ENCODE assay signal across 17 cellular contexts in the genomic region with DNA sequence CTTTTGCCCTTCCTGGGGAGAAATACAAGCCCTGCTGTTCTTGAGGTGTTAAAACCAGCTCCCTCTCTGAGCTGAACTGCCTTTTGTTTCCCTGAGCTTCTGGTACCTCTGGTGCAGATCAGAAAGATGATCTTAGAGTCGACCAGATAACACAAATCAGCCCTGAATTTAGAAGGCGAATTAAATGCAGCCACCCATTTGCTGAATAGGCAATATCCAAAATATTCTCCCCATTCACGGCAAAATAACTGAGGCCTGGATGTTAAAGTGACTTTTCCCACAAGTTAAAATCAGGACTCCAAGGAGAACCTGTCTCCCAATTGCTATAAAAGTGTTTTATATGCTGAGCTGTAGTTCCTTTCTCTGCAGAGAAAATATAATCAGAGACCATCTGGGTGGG. TPM values are rescaled to one million over a fixed set of nuclear protein-coding genes. Genes with fewer than 3 reads are reported as not detected.
DNase-seq lines count a peak whose midpoint lies in the region; ATAC-seq, FAIRE-seq and TF ChIP-seq lines count a peak whose summit lies in the region.
"Had no signal": no experiment of that assay in that cellular context is flagged by ENCODE, and none has a peak within 500 bp of the region (broad histone marks: within the 10 kb centered on the region; RNA-seq: fewer than 3 reads in every experiment).

No MANE protein-coding gene starts in this region.

- DNase-seq in A549 (ENCODE audit: low read depth in 1 of 2, low spot score in 1 of 2) (no peak), activated gamma-delta T cell (lab: John Stamatoyannopoulos, UW) (no peak), COR-L47 (lab: John Stamatoyannopoulos, UW) (no peak)
- DNase-seq: 8988T; ACHN; Calu3; CD4-positive, CD25-positive, alpha-beta regulatory T cell; DMS 273 treated with DMSO at 0.1 percent for 48 hours; GOT3; H9 had no signal

- no peaks in the 10 kb centered on the region for H3K9me3 ChIP-seq in A549
- H3K9me3 ChIP-seq in neural cell (ENCODE audit: low read length): no peaks in the 10 kb centered on the region

- no peaks in the 10 kb centered on the region for H3K36me3 ChIP-seq in neural cell (ENCODE audit: insufficient read depth, low read length)
- H3K36me3 ChIP-seq: BLaER1 treated with 17β-estradiol and CSF1 and Interleukin-3, amounts not matched to agents 10 nM and 100 nM had no signal

- H3K27ac ChIP-seq in A549 (no peak overlapping the region), VCaP (peak overlapping the region; percentile 82; the same call in 1 of the 2 replicates), cingulate gyrus (ENCODE audit: low read depth, low read length) (peak overlapping the region; percentile 49), neural cell (ENCODE audit: low read length) (peak overlapping the region; percentile 93)
- H3K27ac ChIP-seq: BLaER1 treated with 17β-estradiol and CSF1 and Interleukin-3, amounts not matched to agents 10 nM and 100 nM had no signal

- no peak for FAIRE-seq in A549 (lab: Jason Lieb, UNC)
- FAIRE-seq: GM12878, GM18507 had no signal

- TF ChIP-seq CTCF in A549 (IDR thresholded peaks at IDR 0.05) (no peak), VCaP (conservative IDR thresholded peaks at IDR 0.05) (no peak), neural cell (IDR thresholded peaks at IDR 0.05; ENCODE audit: poor library complexity, severe bottlenecking) (no peak)

- H4K20me1 ChIP-seq in neural cell (ENCODE audit: insufficient read depth): no peaks in the 10 kb centered on the region

- ATAC-seq in A549 (no peak), GM18511 (IDR thresholded peaks at IDR 0.05; ENCODE audit: unreplicated experiment) (no peak)
- ATAC-seq: GM12878 had no signal

- peaks cover 18% of the 10 kb centered on the region for H3K27me3 ChIP-seq in neural cell (ENCODE audit: insufficient read depth, low read depth, low read length)

- TF ChIP-seq RAD21 in A549 (conservative IDR thresholded peaks at IDR 0.05 in 1 of 2, IDR thresholded peaks at IDR 0.05 in 1 of 2) (no peak), neural cell (conservative IDR thresholded peaks at IDR 0.05) (no peak)

- H3K4me3 ChIP-seq in A549: no peak overlapping the region
- H3K4me3 ChIP-seq in neural cell (ENCODE audit: low read length): peak overlapping the region; percentile 47
- H3K4me3 ChIP-seq: BLaER1 treated with 17β-estradiol and CSF1 and Interleukin-3, amounts not matched to agents 10 nM and 100 nM; GM12878 had no signal

- WGBS in A549 (ENCODE audit: missing lambda C conversion rate): 48% methylated on average over 3 of the region's 3 CpGs

- peaks cover 10% of the 10 kb centered on the region; the same call in 2 of the 3 replicates for H3K4me1 ChIP-seq in A549

- peaks cover 3% of the 10 kb centered on the region for H3F3A ChIP-seq in neural cell (ENCODE audit: insufficient read depth, low read length, poor library complexity, severe bottlenecking)

- H3K4me2 ChIP-seq in A549: no peak overlapping the region
- peak overlapping the region; percentile 63 for H3K4me2 ChIP-seq in neural cell (ENCODE audit: low read length)
- H3K4me2 ChIP-seq: BLaER1 treated with 17β-estradiol and CSF1 and Interleukin-3, amounts not matched to agents 10 nM and 100 nM had no signal

- no peak for TF ChIP-seq POLR2A in A549 (IDR thresholded peaks at IDR 0.05; ENCODE audit: low read length)

- no peaks in the 10 kb centered on the region for H3K9me2 ChIP-seq in neural cell (ENCODE audit: insufficient read depth, low read length)

- peak overlapping the region; percentile 62 for H3K9ac ChIP-seq in neural cell (ENCODE audit: low read length)
- H3K9ac ChIP-seq: BLaER1 treated with 17β-estradiol and CSF1 and Interleukin-3, amounts not matched to agents 10 nM and 100 nM had no signal

- CTCF ChIA-PET in A549 (lab: Yijun Ruan, JAX): interaction anchor here (0.9 to 21.9 kb wide), 8 partner anchors 9 to 91 kb away, joined by 3 to 494 read pairs (median 7); no protein-coding TSS in a partner anchor

- TF ChIP-seq EP300 in A549 (IDR thresholded peaks at IDR 0.05) (no peak), neural cell (conservative IDR thresholded peaks at IDR 0.05; ENCODE audit: poor library complexity, severe bottlenecking) (no peak)

- H2AFZ ChIP-seq in neural cell (ENCODE audit: low read depth, low read length): no peak overlapping the region

- POLR2A ChIA-PET in A549 (lab: Yijun Ruan, JAX): no interaction called here

- peaks cover 22% of the 10 kb centered on the region for H3K79me2 ChIP-seq in neural cell (replicated peaks; ENCODE audit: insufficient read depth, low read length)

TF ChIP-seq in A549, 52 proteins besides CTCF, POLR2A, EP300 and RAD21:
- TF ChIP-seq JUN (IDR thresholded peaks at IDR 0.05) (no peak), MAFK (IDR thresholded peaks at IDR 0.05; ENCODE audit: partially characterized antibody) (peak; percentile 75)

TF ChIP-seq in neural cell, 6 proteins besides CTCF, POLR2A, EP300 and RAD21:
- TF ChIP-seq SMC3 (conservative IDR thresholded peaks at IDR 0.05; ENCODE audit: poor library complexity) (no peak), MXI1 (conservative IDR thresholded peaks at IDR 0.05; ENCODE audit: poor library complexity, severe bottlenecking) (no peak), TAF1 (IDR thresholded peaks at IDR 0.05; ENCODE audit: low read depth) (no peak), EZH2 (IDR thresholded peaks at IDR 0.05; ENCODE audit: borderline replicate concordance, insufficient read depth, low read length, poor library complexity, severe bottlenecking) (no peak), POLR2AphosphoS5 (IDR thresholded peaks at IDR 0.05) (no peak)
- TF ChIP-seq, protein P1, sequence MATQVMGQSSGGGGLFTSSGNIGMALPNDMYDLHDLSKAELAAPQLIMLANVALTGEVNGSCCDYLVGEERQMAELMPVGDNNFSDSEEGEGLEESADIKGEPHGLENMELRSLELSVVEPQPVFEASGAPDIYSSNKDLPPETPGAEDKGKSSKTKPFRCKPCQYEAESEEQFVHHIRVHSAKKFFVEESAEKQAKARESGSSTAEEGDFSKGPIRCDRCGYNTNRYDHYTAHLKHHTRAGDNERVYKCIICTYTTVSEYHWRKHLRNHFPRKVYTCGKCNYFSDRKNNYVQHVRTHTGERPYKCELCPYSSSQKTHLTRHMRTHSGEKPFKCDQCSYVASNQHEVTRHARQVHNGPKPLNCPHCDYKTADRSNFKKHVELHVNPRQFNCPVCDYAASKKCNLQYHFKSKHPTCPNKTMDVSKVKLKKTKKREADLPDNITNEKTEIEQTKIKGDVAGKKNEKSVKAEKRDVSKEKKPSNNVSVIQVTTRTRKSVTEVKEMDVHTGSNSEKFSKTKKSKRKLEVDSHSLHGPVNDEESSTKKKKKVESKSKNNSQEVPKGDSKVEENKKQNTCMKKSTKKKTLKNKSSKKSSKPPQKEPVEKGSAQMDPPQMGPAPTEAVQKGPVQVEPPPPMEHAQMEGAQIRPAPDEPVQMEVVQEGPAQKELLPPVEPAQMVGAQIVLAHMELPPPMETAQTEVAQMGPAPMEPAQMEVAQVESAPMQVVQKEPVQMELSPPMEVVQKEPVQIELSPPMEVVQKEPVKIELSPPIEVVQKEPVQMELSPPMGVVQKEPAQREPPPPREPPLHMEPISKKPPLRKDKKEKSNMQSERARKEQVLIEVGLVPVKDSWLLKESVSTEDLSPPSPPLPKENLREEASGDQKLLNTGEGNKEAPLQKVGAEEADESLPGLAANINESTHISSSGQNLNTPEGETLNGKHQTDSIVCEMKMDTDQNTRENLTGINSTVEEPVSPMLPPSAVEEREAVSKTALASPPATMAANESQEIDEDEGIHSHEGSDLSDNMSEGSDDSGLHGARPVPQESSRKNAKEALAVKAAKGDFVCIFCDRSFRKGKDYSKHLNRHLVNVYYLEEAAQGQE (IDR thresholded peaks at IDR 0.05; ENCODE audit: borderline replicate concordance): no peak

RNA-seq across cellular contexts. Expression of a gene that starts 47.3 kb away (rescaled TPM):
- polyA plus RNA-seq in A549 (2011; rRNA removed): 24.1 and 34.0 TPM in 2 replicates
- polyA plus RNA-seq in A549 (2012; cell fraction: cytosol; rRNA removed): 34.4 and 38.1 TPM in 2 replicates
- polyA plus RNA-seq in A549 (2012; cell fraction: nucleus; rRNA removed): 159 and 165 TPM in 2 replicates
- 47.8 to 50.2 TPM (median 50.0 TPM) in 3 replicates for polyA plus RNA-seq in A549 (2017; fragmentation: RNase III; extraction: RNeasy Plus Mini Kit Qiagen cat#74134 plus additional on column Dnase treatment)
- 46.5 and 54.1 TPM in 2 replicates for polyA minus RNA-seq in A549 (2011; rRNA and poly(A)+ RNA removed)
- polyA plus RNA-seq in neural cell: 47.9 and 62.9 TPM in 2 replicates
- 42.7 and 58.9 TPM in 2 replicates for polyA minus RNA-seq in neural cell

Comparison
In these comparisons a context has a peak if more than half of its experiments do, and no peak if none do; other contexts are left out.
1. H3K27ac ChIP-seq: peak in VCaP (single experiment), cingulate gyrus (single experiment) and neural cell (single experiment); none in A549 (0 of 2).